Comparison of ENCODE assay signal across 1 cellular context in the genomic region with DNA sequence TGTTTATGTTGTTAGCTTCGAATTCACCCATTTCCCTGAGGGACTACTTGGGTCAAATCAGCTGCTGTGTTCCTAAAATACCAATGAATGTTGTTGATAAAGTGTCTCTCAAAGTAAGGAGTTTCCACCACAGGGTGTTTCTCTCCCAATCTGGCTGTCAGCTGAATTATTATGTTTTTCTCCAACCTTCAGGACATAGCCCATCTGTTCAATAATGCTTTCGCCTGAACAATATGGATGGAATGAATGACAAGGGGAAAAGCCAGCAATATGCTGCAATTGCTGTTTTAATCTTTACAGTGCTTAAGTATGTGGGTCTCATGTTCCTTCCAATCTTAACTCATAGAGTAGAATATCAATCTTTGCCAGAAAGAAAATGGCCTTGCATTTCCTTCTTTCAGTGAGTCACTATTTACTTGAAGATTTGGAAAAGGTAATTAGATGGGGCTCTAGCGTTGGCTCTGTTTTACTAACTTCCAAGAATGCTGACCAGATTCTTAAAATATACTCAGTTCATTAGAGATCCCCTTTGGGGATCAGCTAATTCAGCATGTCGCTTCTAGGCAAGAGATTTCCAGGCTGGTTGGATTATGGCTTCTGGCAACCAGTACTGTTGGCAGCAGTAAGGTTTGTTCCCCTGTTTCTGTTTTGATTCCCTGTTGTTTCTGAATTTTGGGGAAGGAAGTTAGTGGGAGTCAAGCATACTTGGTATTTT.
TF ChIP-seq lines count a peak whose summit lies in the region.

No MANE protein-coding gene starts in this region.

TF ChIP-seq in WTC11, 78 proteins besides CTCF, POLR2A, EP300 and RAD21 (continued from another document):
- TF ChIP-seq, protein P1, sequence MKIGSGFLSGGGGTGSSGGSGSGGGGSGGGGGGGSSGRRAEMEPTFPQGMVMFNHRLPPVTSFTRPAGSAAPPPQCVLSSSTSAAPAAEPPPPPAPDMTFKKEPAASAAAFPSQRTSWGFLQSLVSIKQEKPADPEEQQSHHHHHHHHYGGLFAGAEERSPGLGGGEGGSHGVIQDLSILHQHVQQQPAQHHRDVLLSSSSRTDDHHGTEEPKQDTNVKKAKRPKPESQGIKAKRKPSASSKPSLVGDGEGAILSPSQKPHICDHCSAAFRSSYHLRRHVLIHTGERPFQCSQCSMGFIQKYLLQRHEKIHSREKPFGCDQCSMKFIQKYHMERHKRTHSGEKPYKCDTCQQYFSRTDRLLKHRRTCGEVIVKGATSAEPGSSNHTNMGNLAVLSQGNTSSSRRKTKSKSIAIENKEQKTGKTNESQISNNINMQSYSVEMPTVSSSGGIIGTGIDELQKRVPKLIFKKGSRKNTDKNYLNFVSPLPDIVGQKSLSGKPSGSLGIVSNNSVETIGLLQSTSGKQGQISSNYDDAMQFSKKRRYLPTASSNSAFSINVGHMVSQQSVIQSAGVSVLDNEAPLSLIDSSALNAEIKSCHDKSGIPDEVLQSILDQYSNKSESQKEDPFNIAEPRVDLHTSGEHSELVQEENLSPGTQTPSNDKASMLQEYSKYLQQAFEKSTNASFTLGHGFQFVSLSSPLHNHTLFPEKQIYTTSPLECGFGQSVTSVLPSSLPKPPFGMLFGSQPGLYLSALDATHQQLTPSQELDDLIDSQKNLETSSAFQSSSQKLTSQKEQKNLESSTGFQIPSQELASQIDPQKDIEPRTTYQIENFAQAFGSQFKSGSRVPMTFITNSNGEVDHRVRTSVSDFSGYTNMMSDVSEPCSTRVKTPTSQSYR (CRISPR knock-in tag; IDR thresholded peaks at IDR 0.05): no peak
- no peak for TF ChIP-seq ZNF512 (CRISPR knock-in tag; IDR thresholded peaks at IDR 0.05; ENCODE audit: borderline replicate concordance)
TF ChIP-seq in WTC11: peak in this region for 0.
